In genomic region chr10:115829501-115830215, GRCh38 we compare ENCODE assay signal across 14 cellular contexts.
A peak's percentile ranks its signal among the peaks of the same experiment; 100 is the strongest.
DNase-seq lines count a peak whose midpoint lies in the region; ATAC-seq and TF ChIP-seq lines count a peak whose summit lies in the region.
"Had no signal": no experiment of that assay in that cellular context is flagged by ENCODE, and none has a peak within 500 bp of the region (broad histone marks: within the 10 kb centered on the region; RNA-seq: fewer than 3 reads in every experiment).

No MANE protein-coding gene starts in this region.

- no peaks in the 10 kb centered on the region for H3K27me3 Mint-ChIP-seq in CD8-positive, alpha-beta memory T cell
- H3K27me3 Mint-ChIP-seq: effector memory CD8-positive, alpha-beta T cell; stimulated activated naive B cell treated with anti-CD40 and anti-IgM and Interleukin-4, amounts not matched to agents 10 μg/mL and 1 μg/mL and 100 μg/mL, for 72 hours had no signal

- CTCF ChIA-PET in mammary epithelial cell (lab: Charles Lee; ENCODE audit: low non-redundant PET), result no interaction called here
- CTCF ChIA-PET in CD8-positive, alpha-beta memory T cell (lab: Charles Lee), result no interaction called here

- no peaks in the 10 kb centered on the region for H3K9me3 ChIP-seq in mammary epithelial cell (replicated peaks; ENCODE audit: insufficient read depth, low read length)
- H3K9me3 ChIP-seq in CD8-positive, alpha-beta memory T cell (ENCODE audit: low read length), result no peaks in the 10 kb centered on the region
- H3K9me3 ChIP-seq: BLaER1 had no signal

- no peaks in the 10 kb centered on the region for H3K4me1 Mint-ChIP-seq in CD8-positive, alpha-beta memory T cell
- H3K4me1 Mint-ChIP-seq: stimulated activated naive B cell treated with anti-CD40 and anti-IgM and Interleukin-4, amounts not matched to agents 10 μg/mL and 1 μg/mL and 100 μg/mL, for 72 hours had no signal

- no peaks in the 10 kb centered on the region for H3K36me3 Mint-ChIP-seq in CD8-positive, alpha-beta memory T cell
- H3K36me3 Mint-ChIP-seq: stimulated activated naive B cell treated with anti-CD40 and anti-IgM and Interleukin-4, amounts not matched to agents 10 μg/mL and 1 μg/mL and 100 μg/mL, for 72 hours had no signal

- no TSS peak for BruUV-seq in mammary epithelial cell (replicated peaks; lab: Mats Ljungman, UMichigan)

- H3K9ac ChIP-seq in mammary epithelial cell (ENCODE audit: insufficient read depth, low read length), result no peak overlapping the region
- H3K9ac ChIP-seq: BLaER1 had no signal

- H4K20me1 ChIP-seq in mammary epithelial cell (ENCODE audit: insufficient read depth, low read length), result no peaks in the 10 kb centered on the region
- H4K20me1 ChIP-seq: BLaER1 had no signal

- no peak for ATAC-seq in HG02623 (IDR thresholded peaks at IDR 0.05; ENCODE audit: unreplicated experiment)
- ATAC-seq: effector memory CD8-positive, alpha-beta T cell; stimulated activated naive B cell treated with anti-CD40 and anti-IgM and Interleukin-4, amounts not matched to agents 10 μg/mL and 1 μg/mL and 100 μg/mL, for 72 hours had no signal

- POLR2A ChIA-PET in CD8-positive, alpha-beta memory T cell (lab: Charles Lee), result no interaction called here

- no peaks in the 10 kb centered on the region for H3K27me3 ChIP-seq in mammary epithelial cell (ENCODE audit: insufficient read depth, low read length)
- H3K27me3 ChIP-seq in CD8-positive, alpha-beta memory T cell (ENCODE audit: insufficient read depth, low read length, poor library complexity, severe bottlenecking), result no peaks in the 10 kb centered on the region
- H3K27me3 ChIP-seq: BLaER1 had no signal

- dilution Hi-C loops in mammary epithelial cell (cut with HindIII; ENCODE audit: low sequenced_read_pairs), result no loop called here

- WGBS in mammary epithelial cell (ENCODE audit: low coverage, missing lambda C conversion rate), result 63% methylated on average over 3 of the region's 3 CpGs

- peak; percentile 46 for DNase-seq in A172 (ENCODE audit: low spot score)
- DNase-seq in HFF-Myc (ENCODE audit: extremely low read depth, low read depth), result no peak
- DNase-seq in mammary epithelial cell, result peak; percentile 6
- DNase-seq in inferior parietal cortex (ENCODE audit: extremely low spot score), result peak; percentile 15
- DNase-seq in stimulated activated CD8-positive, alpha-beta memory T cell treated with anti-CD3 and anti-CD28 coated beads, Interleukin-4, amount 100 ng/mL, for 48 hours, result no peak
- DNase-seq in stimulated activated CD4-positive, alpha-beta T cell treated with anti-CD3 and anti-CD28 coated beads, Interleukin-12 subunit alpha, Interleukin-12 subunit beta, amount 100 ng/mL, for 4 hours, result no peak
- no peak for DNase-seq in CD8-positive, alpha-beta memory T cell
- DNase-seq: effector memory CD8-positive, alpha-beta T cell; MV-4-11; stimulated activated naive B cell treated with anti-CD40 and anti-IgM and Interleukin-4, amounts not matched to agents 10 μg/mL and 1 μg/mL and 100 μg/mL, for 72 hours had no signal

- no peaks in the 10 kb centered on the region for H3K79me2 ChIP-seq in mammary epithelial cell (ENCODE audit: insufficient read depth, low read length)

- H3K9me3 Mint-ChIP-seq in CD8-positive, alpha-beta memory T cell, result peaks cover 0 to 15% (median 10%) of the 10 kb centered on the region in 5 donors

- TF ChIP-seq CTCF in HFF-Myc (IDR thresholded peaks at IDR 0.05; ENCODE audit: low read depth, low read length, missing control alignments) (peak; percentile 8), mammary epithelial cell (conservative IDR thresholded peaks at IDR 0.05 in 1 of 2, IDR thresholded peaks at IDR 0.05 in 1 of 2; ENCODE audit: extremely low read depth in 1 of 2, insufficient read depth in 1 of 2, low read depth in 1 of 2, low read length in 2 of 2) (peak; percentile 11 to 34)

- H3K4me1 ChIP-seq in mammary epithelial cell (ENCODE audit: insufficient read depth, low read length), result no peaks in the 10 kb centered on the region
- H3K4me1 ChIP-seq in CD8-positive, alpha-beta memory T cell (ENCODE audit: insufficient read depth, low read length), result no peaks in the 10 kb centered on the region
- H3K4me1 ChIP-seq: BLaER1 had no signal

- in situ Hi-C loops in mammary epithelial cell (cut with MboI; ENCODE audit: low sequenced_read_pairs in 2 of 2), result no loop called here

- intact Hi-C loops in mammary epithelial cell (cut with micrococcal nuclease), result no loop called here

- no peak overlapping the region for H2AFZ ChIP-seq in mammary epithelial cell (ENCODE audit: low read depth, low read length)

- no peaks in the 10 kb centered on the region for H3K36me3 ChIP-seq in mammary epithelial cell (ENCODE audit: insufficient read depth, low read length)
- H3K36me3 ChIP-seq in CD8-positive, alpha-beta memory T cell (ENCODE audit: insufficient read depth, low read length), result no peaks in the 10 kb centered on the region
- H3K36me3 ChIP-seq: BLaER1 had no signal

- H3K27ac ChIP-seq in mammary epithelial cell (ENCODE audit: insufficient read depth, low read depth, low read length), result no peak overlapping the region
- H3K27ac ChIP-seq in CD8-positive, alpha-beta memory T cell (ENCODE audit: low read depth, low read length), result no peak overlapping the region
- H3K27ac ChIP-seq: BLaER1 had no signal

- H3K4me3 ChIP-seq in HFF-Myc (replicated peaks; ENCODE audit: low read depth, low read length) (no peak overlapping the region), mammary epithelial cell (replicated peaks in 1 of 3; ENCODE audit: insufficient read depth in 1 of 3, low read depth in 2 of 3, low read length in 3 of 3) (no peak overlapping the region)
- no peak overlapping the region for H3K4me3 ChIP-seq in CD8-positive, alpha-beta memory T cell (ENCODE audit: low read length)
- H3K4me3 ChIP-seq: BLaER1, lung had no signal

- no peak overlapping the region for H3K4me2 ChIP-seq in mammary epithelial cell (ENCODE audit: insufficient read depth, low read depth, low read length)
- H3K4me2 ChIP-seq: BLaER1 had no signal

- H3K27ac Mint-ChIP-seq in CD8-positive, alpha-beta memory T cell, result no peak overlapping the region
- H3K27ac Mint-ChIP-seq: activated T-helper 2 cell treated with anti-CD3 and anti-CD28 coated beads, Interferon-gamma antibody, Interleukin-2, Interleukin-4, amounts not matched to agents 10 μg/mL and 5 μg/mL and 100 μg/mL, durations not matched to agents 14 hours and 24 hours and 36 hours; effector memory CD8-positive, alpha-beta T cell; stimulated activated naive B cell treated with anti-CD40 and anti-IgM and Interleukin-4, amounts not matched to agents 10 μg/mL and 1 μg/mL and 100 μg/mL, for 72 hours had no signal

- H3K4me3 Mint-ChIP-seq in CD8-positive, alpha-beta memory T cell, result no peak overlapping the region
- H3K4me3 Mint-ChIP-seq: effector memory CD8-positive, alpha-beta T cell; stimulated activated naive B cell treated with anti-CD40 and anti-IgM and Interleukin-4, amounts not matched to agents 10 μg/mL and 1 μg/mL and 100 μg/mL, for 72 hours had no signal

Comparison
In these comparisons a context has a peak if more than half of its experiments do, and no peak if none do; other contexts are left out.
1. DNase-seq: peak in A172 (single experiment), mammary epithelial cell (single experiment) and inferior parietal cortex (single experiment); none in HFF-Myc (single experiment), stimulated activated CD8-positive, alpha-beta memory T cell treated with anti-CD3 and anti-CD28 coated beads, Interleukin-4, amount 100 ng/mL, for 48 hours (single experiment), stimulated activated CD4-positive, alpha-beta T cell treated with anti-CD3 and anti-CD28 coated beads, Interleukin-12 subunit alpha, Interleukin-12 subunit beta, amount 100 ng/mL, for 4 hours (single experiment) and CD8-positive, alpha-beta memory T cell (0 of 5).